ENCODE assay signal across 21 cellular contexts in genomic region chr17:78956254-78956653, GRCh38. TPM values are rescaled to one million over a fixed set of nuclear protein-coding genes. Genes with fewer than 3 reads are reported as not detected.
DNase-seq lines count a peak whose midpoint lies in the region; ATAC-seq and TF ChIP-seq lines count a peak whose summit lies in the region.
"Had no signal": no experiment of that assay in that cellular context is flagged by ENCODE, and none has a peak within 500 bp of the region (broad histone marks: within the 10 kb centered on the region; RNA-seq: fewer than 3 reads in every experiment).

No MANE protein-coding gene starts in this region.

- H3K27me3 ChIP-seq in H7 (ENCODE audit: control insufficient read depth, insufficient read depth, low read length) (no peaks in the 10 kb centered on the region), neural cell (ENCODE audit: insufficient read depth, low read depth, low read length) (no peaks in the 10 kb centered on the region)
- H3K27me3 ChIP-seq: Peyer's patch, SJCRH30 had no signal

- DNase-seq in Daoy (ENCODE audit: low read depth), result peak; percentile 32
- DNase-seq in H7, result peak; percentile 25
- no peak for DNase-seq in NCI-H82 treated with DMSO at 0.1 percent for 48 hours (lab: John Stamatoyannopoulos, UW; ENCODE audit: unreplicated experiment)
- no peak for DNase-seq in activated CD4-positive, alpha-beta T cell treated with anti-CD3 and anti-CD28 coated beads for 4 hours
- no peak for DNase-seq in erythroblast (lab: John Stamatoyannopoulos, UW)
- DNase-seq: CD4-positive, CD25-positive, alpha-beta regulatory T cell; GOT3; MV-4-11; NCI-H1105 treated with DMSO at 0.1 percent for 48 hours; NCI-H2029 treated with DMSO at 0.1 percent for 48 hours; NCI-H226; NCI-H510A treated with DMSO at 0.1 percent for 48 hours; NCI-H748 treated with DMSO at 0.1 percent for 48 hours; NK-92 treated with Interleukin-12 subunit alpha and Interleukin-12 subunit beta, amount 100 ng/mL, for 24 hours; Peyer's patch; SJCRH30 had no signal

- H3K4me3 Mint-ChIP-seq in brain, result no peak overlapping the region
- H3K4me3 Mint-ChIP-seq: CD4-positive, CD25-positive, alpha-beta regulatory T cell; IgD-negative memory B cell had no signal

- no peaks in the 10 kb centered on the region for H3K27me3 Mint-ChIP-seq in brain

- H3K27ac ChIP-seq in neural cell (ENCODE audit: low read length), result peak overlapping the region; percentile 84
- H3K27ac ChIP-seq: Peyer's patch, SJCRH30 had no signal

- no peaks in the 10 kb centered on the region for H3K9me2 ChIP-seq in neural cell (ENCODE audit: insufficient read depth, low read length)

- H3K9me3 Mint-ChIP-seq in brain, result peaks cover 5 to 17% (median 10%) of the 10 kb centered on the region in 5 experiments

- no peak for ATAC-seq in GM19452 (IDR thresholded peaks at IDR 0.05; ENCODE audit: unreplicated experiment)
- ATAC-seq: GM12878 had no signal

- H3K36me3 ChIP-seq in H7 (replicated peaks; ENCODE audit: control insufficient read depth, insufficient read depth, low read length) (no peaks in the 10 kb centered on the region), neural cell (ENCODE audit: insufficient read depth, low read length) (no peaks in the 10 kb centered on the region)
- H3K36me3 ChIP-seq: Peyer's patch, SJCRH30 had no signal

- peak overlapping the region in 4 of 5 experiments; percentile 69 to 92 (median 88) for H3K27ac Mint-ChIP-seq in brain
- H3K27ac Mint-ChIP-seq: CD4-positive, CD25-positive, alpha-beta regulatory T cell; IgD-negative memory B cell had no signal

- TF ChIP-seq CTCF in brain (conservative IDR thresholded peaks at IDR 0.05) (no peak), neural cell (IDR thresholded peaks at IDR 0.05; ENCODE audit: poor library complexity, severe bottlenecking) (no peak)

- no peaks in the 10 kb centered on the region for H4K20me1 ChIP-seq in neural cell (ENCODE audit: insufficient read depth)

- H3K4me2 ChIP-seq in neural cell (ENCODE audit: low read length), result no peak overlapping the region

- H2AFZ ChIP-seq in neural cell (ENCODE audit: low read depth, low read length), result no peak overlapping the region

- H3F3A ChIP-seq in neural cell (ENCODE audit: insufficient read depth, low read length, poor library complexity, severe bottlenecking), result no peaks in the 10 kb centered on the region

- no peak for TF ChIP-seq POLR2A in erythroblast (IDR thresholded peaks at IDR 0.05; ENCODE audit: low read length)

- no peaks in the 10 kb centered on the region for H3K36me3 Mint-ChIP-seq in brain
- H3K36me3 Mint-ChIP-seq: IgD-negative memory B cell had no signal

- no peak for TF ChIP-seq RAD21 in neural cell (conservative IDR thresholded peaks at IDR 0.05)

- H3K79me2 ChIP-seq in neural cell (replicated peaks; ENCODE audit: insufficient read depth, low read length), result no peaks in the 10 kb centered on the region

- H3K9ac ChIP-seq in neural cell (ENCODE audit: low read length), result no peak overlapping the region

- no peak for TF ChIP-seq EP300 in neural cell (conservative IDR thresholded peaks at IDR 0.05; ENCODE audit: poor library complexity, severe bottlenecking)

- peaks cover 72% of the 10 kb centered on the region for H3K4me1 Mint-ChIP-seq in brain
- H3K4me1 Mint-ChIP-seq: CD4-positive, CD25-positive, alpha-beta regulatory T cell; IgD-negative memory B cell had no signal

- no peak overlapping the region for H3K4me3 ChIP-seq in H7 (ENCODE audit: insufficient read depth, low read depth, low read length)
- no peak overlapping the region for H3K4me3 ChIP-seq in neural cell (ENCODE audit: low read length)
- H3K4me3 ChIP-seq: GM12878, Peyer's patch, SJCRH30 had no signal

- H3K9me3 ChIP-seq in neural cell (ENCODE audit: low read length), result no peaks in the 10 kb centered on the region
- H3K9me3 ChIP-seq: Peyer's patch had no signal

TF ChIP-seq in neural cell, 6 proteins besides CTCF, POLR2A, EP300 and RAD21:
- TF ChIP-seq, protein P1, sequence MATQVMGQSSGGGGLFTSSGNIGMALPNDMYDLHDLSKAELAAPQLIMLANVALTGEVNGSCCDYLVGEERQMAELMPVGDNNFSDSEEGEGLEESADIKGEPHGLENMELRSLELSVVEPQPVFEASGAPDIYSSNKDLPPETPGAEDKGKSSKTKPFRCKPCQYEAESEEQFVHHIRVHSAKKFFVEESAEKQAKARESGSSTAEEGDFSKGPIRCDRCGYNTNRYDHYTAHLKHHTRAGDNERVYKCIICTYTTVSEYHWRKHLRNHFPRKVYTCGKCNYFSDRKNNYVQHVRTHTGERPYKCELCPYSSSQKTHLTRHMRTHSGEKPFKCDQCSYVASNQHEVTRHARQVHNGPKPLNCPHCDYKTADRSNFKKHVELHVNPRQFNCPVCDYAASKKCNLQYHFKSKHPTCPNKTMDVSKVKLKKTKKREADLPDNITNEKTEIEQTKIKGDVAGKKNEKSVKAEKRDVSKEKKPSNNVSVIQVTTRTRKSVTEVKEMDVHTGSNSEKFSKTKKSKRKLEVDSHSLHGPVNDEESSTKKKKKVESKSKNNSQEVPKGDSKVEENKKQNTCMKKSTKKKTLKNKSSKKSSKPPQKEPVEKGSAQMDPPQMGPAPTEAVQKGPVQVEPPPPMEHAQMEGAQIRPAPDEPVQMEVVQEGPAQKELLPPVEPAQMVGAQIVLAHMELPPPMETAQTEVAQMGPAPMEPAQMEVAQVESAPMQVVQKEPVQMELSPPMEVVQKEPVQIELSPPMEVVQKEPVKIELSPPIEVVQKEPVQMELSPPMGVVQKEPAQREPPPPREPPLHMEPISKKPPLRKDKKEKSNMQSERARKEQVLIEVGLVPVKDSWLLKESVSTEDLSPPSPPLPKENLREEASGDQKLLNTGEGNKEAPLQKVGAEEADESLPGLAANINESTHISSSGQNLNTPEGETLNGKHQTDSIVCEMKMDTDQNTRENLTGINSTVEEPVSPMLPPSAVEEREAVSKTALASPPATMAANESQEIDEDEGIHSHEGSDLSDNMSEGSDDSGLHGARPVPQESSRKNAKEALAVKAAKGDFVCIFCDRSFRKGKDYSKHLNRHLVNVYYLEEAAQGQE (IDR thresholded peaks at IDR 0.05; ENCODE audit: borderline replicate concordance), result no peak
- TF ChIP-seq MXI1 (conservative IDR thresholded peaks at IDR 0.05; ENCODE audit: poor library complexity, severe bottlenecking), result no peak
- TF ChIP-seq SMC3 (conservative IDR thresholded peaks at IDR 0.05; ENCODE audit: poor library complexity), result no peak
- TF ChIP-seq TAF1 (IDR thresholded peaks at IDR 0.05; ENCODE audit: low read depth), result no peak
- no peak for TF ChIP-seq POLR2AphosphoS5 (IDR thresholded peaks at IDR 0.05)
- no peak for TF ChIP-seq EZH2 (IDR thresholded peaks at IDR 0.05; ENCODE audit: borderline replicate concordance, insufficient read depth, low read length, poor library complexity, severe bottlenecking)
TF ChIP-seq in neural cell: peak in this region for 0.

RNA-seq across cellular contexts. Expression of gene LGALS3BP, which starts 23.5 kb away (rescaled TPM):
- 288 and 314 TPM in 2 replicates for total RNA-seq in Daoy (2014; rRNA removed; shearing (Covaris generic))
- total RNA-seq in H7 (2014; rRNA removed; shearing (Covaris generic)), result 116 and 129 TPM in 2 replicates
- polyA plus RNA-seq in brain (ENCODE audit: insufficient read depth, low read depth, low replicate concordance) (265 TPM), neural cell (5.4 and 14.7 TPM in 2 replicates)
- 6.6 and 7.5 TPM in 2 replicates for polyA minus RNA-seq in neural cell

RNA-seq across cellular contexts. Expression of gene TIMP2, which starts 31.1 kb away (rescaled TPM):
- total RNA-seq in Daoy (2014; rRNA removed; shearing (Covaris generic)), result 47.2 and 53.1 TPM in 2 replicates
- total RNA-seq in H7 (2014; rRNA removed; shearing (Covaris generic)), result 12.3 and 13.9 TPM in 2 replicates
- 314 TPM for polyA plus RNA-seq in brain (ENCODE audit: insufficient read depth, low read depth, low replicate concordance)
- polyA plus RNA-seq in neural cell, result 25.6 and 26.7 TPM in 2 replicates
- 31.7 and 44.1 TPM in 2 replicates for polyA minus RNA-seq in neural cell

RNA-seq across cellular contexts. Expression of gene CEP295NL, which starts 53.3 kb away (rescaled TPM):
- 1.0 TPM in 1 of 2 replicates, not detected in the other for total RNA-seq in Daoy (2014; rRNA removed; shearing (Covaris generic))
- 0.07 TPM in 1 of 2 replicates, not detected in the other for total RNA-seq in H7 (2014; rRNA removed; shearing (Covaris generic))
- polyA plus RNA-seq in brain (ENCODE audit: insufficient read depth, low read depth, low replicate concordance), result 0.20 TPM
- not detected in 2 replicates for polyA plus RNA-seq in neural cell
- polyA minus RNA-seq in neural cell, result 0.97 and 2.5 TPM in 2 replicates
- total RNA-seq: GM12878 had no signal
- polyA plus RNA-seq: GM12878 had no signal

RNA-seq across cellular contexts. Expression of gene CANT1, which starts 53.3 kb away (rescaled TPM):
- total RNA-seq in Daoy (2014; rRNA removed; shearing (Covaris generic)), result 62.9 and 81.9 TPM in 2 replicates
- total RNA-seq in H7 (2014; rRNA removed; shearing (Covaris generic)), result 27.3 and 29.6 TPM in 2 replicates
- polyA plus RNA-seq in brain (ENCODE audit: insufficient read depth, low read depth, low replicate concordance) (64.2 TPM), neural cell (17.7 and 25.7 TPM in 2 replicates)
- 44.3 and 48.5 TPM in 2 replicates for polyA minus RNA-seq in neural cell

Comparison
In these comparisons a context has a peak if more than half of its experiments do, and no peak if none do; other contexts are left out.
1. DNase-seq: peak in Daoy (single experiment) and H7 (single experiment); none in NCI-H82 treated with DMSO at 0.1 percent for 48 hours (single experiment), activated CD4-positive, alpha-beta T cell treated with anti-CD3 and anti-CD28 coated beads for 4 hours (0 of 2) and erythroblast (0 of 2).